ENCODE assay signal across 10 cellular contexts in genomic region chr11:27282141-27282590, GRCh38.
DNase-seq lines count a peak whose midpoint lies in the region; ATAC-seq and TF ChIP-seq lines count a peak whose summit lies in the region.
"Had no signal": no experiment of that assay in that cellular context is flagged by ENCODE, and none has a peak within 500 bp of the region (broad histone marks: within the 10 kb centered on the region; RNA-seq: fewer than 3 reads in every experiment).

No MANE protein-coding gene starts in this region.

- no peak overlapping the region for H2AK5ac ChIP-seq in mesenchymal stem cell (ENCODE audit: low read length, severe bottlenecking)

- 54% methylated on average over 7 of the region's 7 CpGs for WGBS in mesenchymal stem cell

- peak overlapping the region; percentile 41 for H3K9ac ChIP-seq in mesenchymal stem cell (ENCODE audit: low read length)

- no peak overlapping the region for H3K18ac ChIP-seq in mesenchymal stem cell (ENCODE audit: low read depth in 1 of 2, low read length in 2 of 2)

- H4K91ac ChIP-seq in mesenchymal stem cell (ENCODE audit: low read length), result no peak overlapping the region

- no peak overlapping the region for H2BK120ac ChIP-seq in mesenchymal stem cell (ENCODE audit: low read depth, low read length)

- H4K8ac ChIP-seq in mesenchymal stem cell (ENCODE audit: low read length), result no peak overlapping the region

- H3K4me2 ChIP-seq in mesenchymal stem cell (ENCODE audit: low read length, poor library complexity, severe bottlenecking), result no peak overlapping the region

- H2BK15ac ChIP-seq in mesenchymal stem cell (ENCODE audit: low read depth, poor library complexity, severe bottlenecking), result no peak overlapping the region

- H2BK12ac ChIP-seq in mesenchymal stem cell (ENCODE audit: low read length in 2 of 2), result no peak overlapping the region

- H3K23ac ChIP-seq in mesenchymal stem cell (ENCODE audit: low read length in 2 of 2), result no peak overlapping the region

- H3K4me3 ChIP-seq in AG09309 (ENCODE audit: control insufficient read depth, low read depth, low read length) (no peak overlapping the region), choroid plexus epithelial cell (ENCODE audit: low read depth, low read length) (no peak overlapping the region), mesenchymal stem cell (ENCODE audit: insufficient read depth in 1 of 2, low read depth in 1 of 2, low read length in 2 of 2) (no peak overlapping the region)

- H3K4me1 ChIP-seq in mesenchymal stem cell (ENCODE audit: control insufficient read depth, insufficient read depth, low read depth, low read length), result peaks cover 5% of the 10 kb centered on the region

- no peak overlapping the region for H3K14ac ChIP-seq in mesenchymal stem cell (ENCODE audit: low read length in 2 of 2)

- no peak for TF ChIP-seq CTCF in AG09309 (IDR thresholded peaks at IDR 0.05; ENCODE audit: control insufficient read depth, insufficient read depth, low read depth, low read length, missing control alignments)
- TF ChIP-seq CTCF in choroid plexus epithelial cell (conservative IDR thresholded peaks at IDR 0.05; ENCODE audit: low read depth, low read length), result no peak

- H3K27ac ChIP-seq in mesenchymal stem cell (ENCODE audit: low read length, poor library complexity, severe bottlenecking), result peak overlapping the region; percentile 92

- H2BK5ac ChIP-seq in mesenchymal stem cell (ENCODE audit: low read depth, low read length, poor library complexity, severe bottlenecking), result peak overlapping the region; percentile 5

- DNase-seq in AG09309 (ENCODE audit: low read depth), result peak; percentile 78
- peak; percentile 98 for DNase-seq in choroid plexus epithelial cell (ENCODE audit: low read depth)
- DNase-seq in mesenchymal stem cell, result peak; percentile 46
- no peak for DNase-seq in stimulated activated CD4-positive, alpha-beta T cell treated with anti-CD3 and anti-CD28 coated beads, Interleukin-15, amount 100 ng/mL, for 24 hours
- DNase-seq in stimulated activated CD8-positive, alpha-beta memory T cell treated with anti-CD3 and anti-CD28 coated beads, Interleukin-4, amount 100 ng/mL, for 48 hours, result no peak
- DNase-seq in NCI-H2029 treated with DMSO at 0.1 percent for 48 hours (lab: John Stamatoyannopoulos, UW), result no peak
- DNase-seq: CD4-positive, CD25-positive, alpha-beta regulatory T cell; stimulated activated CD4-positive, alpha-beta T cell treated with anti-CD3 and anti-CD28 coated beads, Interleukin-2, amount 100 ng/mL, for 48 hours had no signal

- no peak overlapping the region for H2AFZ ChIP-seq in mesenchymal stem cell (ENCODE audit: low read depth, low read length)

- H3K36me3 ChIP-seq in mesenchymal stem cell (ENCODE audit: control insufficient read depth in 1 of 2, insufficient read depth in 2 of 2, low read depth in 1 of 2, low read length in 2 of 2), result no peaks in the 10 kb centered on the region

- H3K4ac ChIP-seq in mesenchymal stem cell (ENCODE audit: low read depth in 1 of 2, low read length in 2 of 2), result no peak overlapping the region

- H3K9me3 ChIP-seq in mesenchymal stem cell (ENCODE audit: control insufficient read depth, low read length), result no peaks in the 10 kb centered on the region

- ATAC-seq in HG02884 (IDR thresholded peaks at IDR 0.05; ENCODE audit: unreplicated experiment) (peak; percentile 33), GM21619 (IDR thresholded peaks at IDR 0.05; ENCODE audit: unreplicated experiment) (no peak)

- H3K79me1 ChIP-seq in mesenchymal stem cell (replicated peaks; ENCODE audit: low read length, poor library complexity, severe bottlenecking), result no peaks in the 10 kb centered on the region

- H3K27me3 ChIP-seq in mesenchymal stem cell (ENCODE audit: control insufficient read depth in 1 of 2, insufficient read depth in 1 of 2, low read length in 2 of 2), result no peaks in the 10 kb centered on the region

Comparison
In these comparisons a context has a peak if more than half of its experiments do, and no peak if none do; other contexts are left out.
1. DNase-seq: peak in AG09309 (single experiment), choroid plexus epithelial cell (single experiment) and mesenchymal stem cell (single experiment); none in stimulated activated CD4-positive, alpha-beta T cell treated with anti-CD3 and anti-CD28 coated beads, Interleukin-15, amount 100 ng/mL, for 24 hours (single experiment), stimulated activated CD8-positive, alpha-beta memory T cell treated with anti-CD3 and anti-CD28 coated beads, Interleukin-4, amount 100 ng/mL, for 48 hours (single experiment) and NCI-H2029 treated with DMSO at 0.1 percent for 48 hours (single experiment).